In genomic region chr1:179156026-179156425, GRCh38 we compare ENCODE assay signal across 22 cellular contexts.
"Had no signal": no experiment of that assay in that cellular context is flagged by ENCODE, and none has a peak within 500 bp of the region (broad histone marks: within the 10 kb centered on the region; RNA-seq: fewer than 3 reads in every experiment).

No MANE protein-coding gene starts in this region.

- ATAC-seq: activated CD8-positive, alpha-beta T cell treated with anti-CD3 and anti-CD28 coated beads, Interleukin-2, amount 10 ng/mL, durations not matched to agents 7 days and 5 days; effector memory CD8-positive, alpha-beta T cell had no signal

- H3K4me3 ChIP-seq: dorsolateral prefrontal cortex, heart left ventricle, vagina had no signal

- H3K27ac ChIP-seq: brain microvascular endothelial cell, heart left ventricle, parathyroid adenoma, vagina had no signal

- H3K9ac ChIP-seq: parathyroid adenoma had no signal

- H3K27me3 Mint-ChIP-seq: activated B cell treated with CpG ODN at 0.5 μM for 24 hours; activated naive CD4-positive, alpha-beta T cell treated with anti-CD3 and anti-CD28 coated beads, Interleukin-2, amount 50 U/mL, for 24 hours; effector memory CD8-positive, alpha-beta T cell; naive B cell had no signal

- H3K36me3 ChIP-seq: brain microvascular endothelial cell, heart left ventricle, vagina had no signal

- DNase-seq: activated B cell treated with CpG ODN at 0.5 μM for 24 hours; activated CD4-positive, alpha-beta T cell treated with anti-CD3 and anti-CD28 coated beads for 4 hours; activated CD8-positive, alpha-beta T cell treated with anti-CD3 and anti-CD28 coated beads, Interleukin-2, amount 10 ng/mL, durations not matched to agents 7 days and 5 days; activated gamma-delta T cell treated with Interleukin-2 at 50 U/mL for 16 hours; aorta; brain microvascular endothelial cell; central memory CD4-positive, alpha-beta T cell; dorsolateral prefrontal cortex; effector memory CD8-positive, alpha-beta T cell; heart left ventricle; islet precursor cell; left cardiac atrium; mesendoderm; naive B cell; nucleus accumbens; stimulated activated CD4-positive, alpha-beta T cell treated with anti-CD3 and anti-CD28 coated beads, Interleukin-4, amount 100 ng/mL, for 24 hours; stimulated activated naive CD4-positive, alpha-beta T cell treated with Interleukin-2 at 50 U/mL for 16 hours had no signal

- H3K36me3 Mint-ChIP-seq: naive B cell had no signal

- H3K4me1 ChIP-seq: parathyroid adenoma had no signal

- H2AFZ ChIP-seq: parathyroid adenoma had no signal

- H3K79me2 ChIP-seq: parathyroid adenoma had no signal

- H3K27ac Mint-ChIP-seq: activated B cell treated with CpG ODN at 0.5 μM for 24 hours; activated CD8-positive, alpha-beta T cell treated with anti-CD3 and anti-CD28 coated beads, Interleukin-2, amount 10 ng/mL, durations not matched to agents 7 days and 5 days; activated naive CD4-positive, alpha-beta T cell treated with anti-CD3 and anti-CD28 coated beads, Interleukin-2, amount 50 U/mL, for 24 hours; activated T-helper 1 cell treated with anti-CD3 and anti-CD28 coated beads, Interleukin-12 subunit alpha, Interleukin-12 subunit beta, Interleukin-2, Interleukin-4 antibody, amounts not matched to agents 30 ng/mL and 10 ng/mL and 1 ng/mL, durations not matched to agents 14 hours and 24 hours and 36 hours; effector memory CD8-positive, alpha-beta T cell; naive B cell; T-helper 2 cell treated with Interferon-gamma antibody and Interleukin-4, amounts not matched to agents 5 μg/mL and 100 μg/mL, for 36 hours had no signal

- H3K27me3 ChIP-seq: brain microvascular endothelial cell, dorsolateral prefrontal cortex, heart left ventricle, vagina had no signal

- H3K9me3 ChIP-seq: heart left ventricle, vagina had no signal

- H3K4me3 Mint-ChIP-seq: activated B cell treated with CpG ODN at 0.5 μM for 24 hours; activated CD8-positive, alpha-beta T cell treated with anti-CD3 and anti-CD28 coated beads, Interleukin-2, amount 10 ng/mL, durations not matched to agents 7 days and 5 days; activated naive CD4-positive, alpha-beta T cell treated with anti-CD3 and anti-CD28 coated beads, Interleukin-2, amount 50 U/mL, for 24 hours; activated T-helper 1 cell treated with anti-CD3 and anti-CD28 coated beads, Interleukin-12 subunit alpha, Interleukin-12 subunit beta, Interleukin-2, Interleukin-4 antibody, amounts not matched to agents 30 ng/mL and 10 ng/mL and 1 ng/mL, durations not matched to agents 14 hours and 24 hours and 36 hours; effector memory CD8-positive, alpha-beta T cell; naive B cell; T-helper 2 cell treated with Interferon-gamma antibody and Interleukin-4, amounts not matched to agents 5 μg/mL and 100 μg/mL, for 36 hours had no signal
